Comparison of ENCODE assay signal across 1 cellular context in the genomic region with DNA sequence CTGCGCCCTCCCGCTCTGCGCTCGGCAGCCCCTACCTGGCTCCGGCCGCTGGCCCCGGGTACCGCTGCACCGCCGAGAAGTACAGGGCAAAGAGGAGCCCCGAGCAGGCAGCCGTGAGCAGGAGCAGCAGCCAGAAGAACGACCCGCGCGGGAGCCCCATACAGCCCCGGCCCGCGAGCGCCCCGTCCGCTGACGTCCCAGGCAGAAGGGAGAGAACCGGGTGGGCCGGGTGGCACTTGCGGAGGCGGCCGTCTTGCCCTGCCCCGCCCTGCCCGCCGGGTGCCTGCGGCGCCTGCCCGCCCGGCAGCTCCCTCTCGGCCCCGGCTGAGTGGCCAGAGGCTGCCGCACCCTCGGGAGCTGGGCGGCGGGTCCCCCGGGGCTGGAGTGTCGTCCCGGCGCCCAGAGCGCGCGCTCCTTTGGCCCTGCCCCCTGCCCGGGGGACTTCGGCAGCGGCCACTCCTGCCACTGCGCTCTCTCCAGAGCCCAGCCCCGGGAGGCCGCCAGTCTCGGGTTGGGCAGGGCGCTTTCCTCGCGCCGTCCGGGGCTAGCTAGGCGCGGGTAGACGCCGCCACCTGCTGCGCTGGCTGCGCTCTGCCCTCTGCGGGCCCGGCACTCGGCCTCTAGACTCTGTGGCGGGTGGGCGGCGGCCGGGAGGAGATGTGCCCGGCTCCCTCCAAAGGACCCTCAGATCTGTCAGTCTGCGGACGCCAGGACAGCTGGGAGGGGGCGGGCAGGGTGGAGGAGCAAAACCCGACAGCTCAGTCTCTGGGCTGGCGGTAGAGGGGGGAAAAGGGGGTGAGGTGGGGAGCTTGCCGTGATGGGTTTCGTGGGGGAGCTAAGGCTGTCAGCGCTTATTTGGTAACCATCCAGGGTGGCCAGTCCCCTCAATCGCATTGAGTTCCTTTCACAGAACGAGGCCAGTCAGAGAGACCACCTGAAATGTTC.
TF ChIP-seq lines count a peak whose summit lies in the region.

Gene ST6GALNAC2 (minus strand): TSS at position 212 of the 945 bp plus-strand sequence. CDS start 52 bp downstream, at position 160.

TF ChIP-seq in HEK293, 187 proteins besides CTCF, POLR2A, EP300 and RAD21 (continued from another document):
- TF ChIP-seq ZNF121 (tag by site-specific recombination; IDR thresholded peaks at IDR 0.05), result 0 out of 2 replicates have a peak, but pooled peaks have one; percentile 40
- 0 out of 2 replicates have a peak, but pooled peaks have one; percentile 36 for TF ChIP-seq KLF9 (tag by site-specific recombination; IDR thresholded peaks at IDR 0.05; ENCODE audit: low read depth)
- 0 out of 2 replicates have a peak, but pooled peaks have one; percentile 15 for TF ChIP-seq ZNF341 (tag by site-specific recombination; IDR thresholded peaks at IDR 0.05; ENCODE audit: low read depth)
- peak; percentile 93 for TF ChIP-seq GLIS2 (tag by site-specific recombination; IDR thresholded peaks at IDR 0.05)
- TF ChIP-seq KLF10 (tag by site-specific recombination; IDR thresholded peaks at IDR 0.05), result peak; percentile 78
- TF ChIP-seq BCL11B (tag by site-specific recombination; IDR thresholded peaks at IDR 0.05; ENCODE audit: low read depth), result no peak
